2 cellular contexts compared by ENCODE assay signal in the genomic region with DNA sequence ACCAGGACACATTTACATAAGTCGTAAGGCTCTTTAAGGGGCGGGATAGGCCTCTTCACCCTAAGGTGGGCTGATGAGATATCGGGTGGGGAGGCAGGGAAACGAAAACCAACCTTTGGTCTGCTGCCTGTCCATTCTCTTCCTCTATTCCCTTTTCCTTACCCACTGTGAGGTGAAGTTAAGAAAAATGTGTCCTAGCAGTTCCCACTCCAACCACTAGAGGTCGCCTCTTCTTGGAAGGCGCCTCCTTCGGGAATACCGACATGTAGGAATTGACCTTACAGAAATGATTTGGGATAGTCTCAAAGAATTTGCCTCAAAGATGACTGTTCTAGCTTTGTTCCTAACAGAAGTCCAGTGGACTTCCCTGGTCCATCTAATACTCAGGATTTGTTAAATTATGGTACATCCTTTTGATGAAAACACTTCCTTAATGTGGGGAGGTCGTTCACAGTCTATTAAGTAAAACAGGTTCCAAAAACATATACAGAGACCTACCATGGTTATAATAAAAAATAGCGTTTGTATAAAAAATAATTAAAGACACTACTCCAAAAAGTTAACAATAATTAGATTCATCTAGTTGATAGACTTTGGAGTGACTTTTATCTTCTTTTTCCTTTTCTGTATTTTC.
TF ChIP-seq lines count a peak whose summit lies in the region.

No MANE protein-coding gene starts in this region.

TF ChIP-seq in SK-N-SH, 30 proteins besides CTCF, POLR2A, EP300 and RAD21 (continued from another document):
- TF ChIP-seq, protein P1, sequence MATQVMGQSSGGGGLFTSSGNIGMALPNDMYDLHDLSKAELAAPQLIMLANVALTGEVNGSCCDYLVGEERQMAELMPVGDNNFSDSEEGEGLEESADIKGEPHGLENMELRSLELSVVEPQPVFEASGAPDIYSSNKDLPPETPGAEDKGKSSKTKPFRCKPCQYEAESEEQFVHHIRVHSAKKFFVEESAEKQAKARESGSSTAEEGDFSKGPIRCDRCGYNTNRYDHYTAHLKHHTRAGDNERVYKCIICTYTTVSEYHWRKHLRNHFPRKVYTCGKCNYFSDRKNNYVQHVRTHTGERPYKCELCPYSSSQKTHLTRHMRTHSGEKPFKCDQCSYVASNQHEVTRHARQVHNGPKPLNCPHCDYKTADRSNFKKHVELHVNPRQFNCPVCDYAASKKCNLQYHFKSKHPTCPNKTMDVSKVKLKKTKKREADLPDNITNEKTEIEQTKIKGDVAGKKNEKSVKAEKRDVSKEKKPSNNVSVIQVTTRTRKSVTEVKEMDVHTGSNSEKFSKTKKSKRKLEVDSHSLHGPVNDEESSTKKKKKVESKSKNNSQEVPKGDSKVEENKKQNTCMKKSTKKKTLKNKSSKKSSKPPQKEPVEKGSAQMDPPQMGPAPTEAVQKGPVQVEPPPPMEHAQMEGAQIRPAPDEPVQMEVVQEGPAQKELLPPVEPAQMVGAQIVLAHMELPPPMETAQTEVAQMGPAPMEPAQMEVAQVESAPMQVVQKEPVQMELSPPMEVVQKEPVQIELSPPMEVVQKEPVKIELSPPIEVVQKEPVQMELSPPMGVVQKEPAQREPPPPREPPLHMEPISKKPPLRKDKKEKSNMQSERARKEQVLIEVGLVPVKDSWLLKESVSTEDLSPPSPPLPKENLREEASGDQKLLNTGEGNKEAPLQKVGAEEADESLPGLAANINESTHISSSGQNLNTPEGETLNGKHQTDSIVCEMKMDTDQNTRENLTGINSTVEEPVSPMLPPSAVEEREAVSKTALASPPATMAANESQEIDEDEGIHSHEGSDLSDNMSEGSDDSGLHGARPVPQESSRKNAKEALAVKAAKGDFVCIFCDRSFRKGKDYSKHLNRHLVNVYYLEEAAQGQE (IDR thresholded peaks at IDR 0.05; ENCODE audit: low read depth, low read length), result no peak
- peak; percentile 71 for TF ChIP-seq SMC3 (IDR thresholded peaks at IDR 0.05; ENCODE audit: low read depth, low read length)

TF ChIP-seq in SK-N-SH treated with all-trans-retinoic acid at 6 μM for 48 hours, 23 proteins besides CTCF, POLR2A, EP300 and RAD21 (continued from another document):
- TF ChIP-seq, protein P2, sequence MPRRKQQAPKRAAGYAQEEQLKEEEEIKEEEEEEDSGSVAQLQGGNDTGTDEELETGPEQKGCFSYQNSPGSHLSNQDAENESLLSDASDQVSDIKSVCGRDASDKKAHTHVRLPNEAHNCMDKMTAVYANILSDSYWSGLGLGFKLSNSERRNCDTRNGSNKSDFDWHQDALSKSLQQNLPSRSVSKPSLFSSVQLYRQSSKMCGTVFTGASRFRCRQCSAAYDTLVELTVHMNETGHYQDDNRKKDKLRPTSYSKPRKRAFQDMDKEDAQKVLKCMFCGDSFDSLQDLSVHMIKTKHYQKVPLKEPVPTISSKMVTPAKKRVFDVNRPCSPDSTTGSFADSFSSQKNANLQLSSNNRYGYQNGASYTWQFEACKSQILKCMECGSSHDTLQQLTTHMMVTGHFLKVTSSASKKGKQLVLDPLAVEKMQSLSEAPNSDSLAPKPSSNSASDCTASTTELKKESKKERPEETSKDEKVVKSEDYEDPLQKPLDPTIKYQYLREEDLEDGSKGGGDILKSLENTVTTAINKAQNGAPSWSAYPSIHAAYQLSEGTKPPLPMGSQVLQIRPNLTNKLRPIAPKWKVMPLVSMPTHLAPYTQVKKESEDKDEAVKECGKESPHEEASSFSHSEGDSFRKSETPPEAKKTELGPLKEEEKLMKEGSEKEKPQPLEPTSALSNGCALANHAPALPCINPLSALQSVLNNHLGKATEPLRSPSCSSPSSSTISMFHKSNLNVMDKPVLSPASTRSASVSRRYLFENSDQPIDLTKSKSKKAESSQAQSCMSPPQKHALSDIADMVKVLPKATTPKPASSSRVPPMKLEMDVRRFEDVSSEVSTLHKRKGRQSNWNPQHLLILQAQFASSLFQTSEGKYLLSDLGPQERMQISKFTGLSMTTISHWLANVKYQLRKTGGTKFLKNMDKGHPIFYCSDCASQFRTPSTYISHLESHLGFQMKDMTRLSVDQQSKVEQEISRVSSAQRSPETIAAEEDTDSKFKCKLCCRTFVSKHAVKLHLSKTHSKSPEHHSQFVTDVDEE (CRISPR knock-in tag; IDR thresholded peaks at IDR 0.05), result no peak
- TF ChIP-seq SNAI2 (CRISPR knock-in tag; IDR thresholded peaks at IDR 0.05) (no peak), OSR1 (CRISPR knock-in tag; IDR thresholded peaks at IDR 0.05) (no peak), TOX (CRISPR knock-in tag; IDR thresholded peaks at IDR 0.05; ENCODE audit: borderline replicate concordance) (no peak), ISL1 (CRISPR knock-in tag; IDR thresholded peaks at IDR 0.05) (no peak), ESRRG (CRISPR knock-in tag; IDR thresholded peaks at IDR 0.05) (no peak)
